ENCODE assay signal across 9 cellular contexts in the genomic region with DNA sequence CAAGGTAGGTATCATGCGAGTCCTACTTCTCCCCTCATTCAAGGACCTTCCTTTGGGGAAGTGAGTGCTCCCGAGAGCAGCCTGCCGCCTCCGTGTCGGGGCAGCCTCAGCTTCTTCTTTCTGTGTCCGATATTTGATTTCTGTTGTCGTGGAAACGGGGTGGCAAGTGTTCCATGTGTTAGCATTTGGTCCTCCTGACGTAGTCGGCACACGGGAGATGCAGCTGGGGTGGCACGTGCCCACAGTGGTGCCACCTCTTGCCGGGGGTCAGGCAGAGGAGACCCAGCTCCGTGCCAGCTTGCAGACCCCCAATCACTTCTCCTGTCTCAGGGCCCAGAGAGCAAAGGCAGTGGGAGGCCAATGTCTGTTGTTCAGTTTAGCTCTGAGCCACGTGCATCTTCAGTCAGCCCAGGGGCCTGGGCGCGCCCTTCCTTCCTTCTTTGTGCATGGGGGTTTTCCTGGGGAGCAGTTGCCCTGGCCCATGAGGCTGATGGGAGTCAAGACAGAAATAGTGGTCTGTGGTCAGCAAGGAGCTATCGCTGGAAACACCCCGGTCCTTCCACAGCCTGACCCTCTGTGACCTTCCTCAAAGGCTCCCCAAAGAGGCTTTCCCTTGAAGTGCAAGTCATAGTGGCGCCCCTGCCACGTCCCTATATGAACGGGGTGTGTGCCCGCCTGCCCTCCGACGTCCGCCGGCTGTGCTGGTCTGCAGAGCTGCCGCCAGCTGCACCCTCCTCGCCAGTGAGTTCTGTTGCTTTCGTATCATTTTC. TPM values are rescaled to one million over a fixed set of nuclear protein-coding genes. Genes with fewer than 3 reads are reported as not detected.
DNase-seq lines count a peak whose midpoint lies in the region; ATAC-seq, FAIRE-seq and TF ChIP-seq lines count a peak whose summit lies in the region.
"Had no signal": no experiment of that assay in that cellular context is flagged by ENCODE, and none has a peak within 500 bp of the region (broad histone marks: within the 10 kb centered on the region; RNA-seq: fewer than 3 reads in every experiment).

No MANE protein-coding gene starts in this region.

- intact Hi-C loops in activated naive CD4-positive, alpha-beta T cell treated with anti-CD3 and anti-CD28 coated beads for 36 hours (cut with micrococcal nuclease): no loop called here

- peaks cover 14% of the 10 kb centered on the region for H3K27me3 Mint-ChIP-seq in activated naive CD4-positive, alpha-beta T cell treated with anti-CD3 and anti-CD28 coated beads, Interleukin-2, amount 10 ng/mL, durations not matched to agents 7 days and 5 days
- H3K27me3 Mint-ChIP-seq in activated naive CD4-positive, alpha-beta T cell treated with anti-CD3 and anti-CD28 coated beads for 36 hours (ENCODE audit: low read depth): peaks cover 13% of the 10 kb centered on the region

- ATAC-seq in HG03469 (IDR thresholded peaks at IDR 0.05; ENCODE audit: unreplicated experiment) (no peak), HG03521 (IDR thresholded peaks at IDR 0.05; ENCODE audit: unreplicated experiment) (no peak)

- H3K27ac Mint-ChIP-seq in activated naive CD4-positive, alpha-beta T cell treated with anti-CD3 and anti-CD28 coated beads, Interleukin-2, amount 10 ng/mL, durations not matched to agents 7 days and 5 days: peak overlapping the region; percentile 24
- H3K27ac Mint-ChIP-seq in activated naive CD4-positive, alpha-beta T cell treated with anti-CD3 and anti-CD28 coated beads for 36 hours: no peak overlapping the region

- H3K36me3 Mint-ChIP-seq in activated naive CD4-positive, alpha-beta T cell treated with anti-CD3 and anti-CD28 coated beads, Interleukin-2, amount 10 ng/mL, durations not matched to agents 7 days and 5 days: no peaks in the 10 kb centered on the region
- no peaks in the 10 kb centered on the region for H3K36me3 Mint-ChIP-seq in activated naive CD4-positive, alpha-beta T cell treated with anti-CD3 and anti-CD28 coated beads for 36 hours (ENCODE audit: low read depth)

- no peaks in the 10 kb centered on the region for H3K9me3 Mint-ChIP-seq in activated naive CD4-positive, alpha-beta T cell treated with anti-CD3 and anti-CD28 coated beads, Interleukin-2, amount 10 ng/mL, durations not matched to agents 7 days and 5 days
- H3K9me3 Mint-ChIP-seq in activated naive CD4-positive, alpha-beta T cell treated with anti-CD3 and anti-CD28 coated beads for 36 hours: no peaks in the 10 kb centered on the region

- TF ChIP-seq POLR2A in H54 (IDR thresholded peaks at IDR 0.05; ENCODE audit: low read depth, low read length): no peak

- CTCF ChIA-PET in activated naive CD4-positive, alpha-beta T cell treated with anti-CD3 and anti-CD28 coated beads, Interleukin-2, amount 10 ng/mL, durations not matched to agents 7 days and 5 days (lab: Charles Lee): interaction anchor here (1.1 to 2.5 kb wide), 3 partner anchors 13 to 76 kb away, joined by 4 to 8 read pairs (median 5); no protein-coding TSS in a partner anchor
- CTCF ChIA-PET in activated naive CD4-positive, alpha-beta T cell treated with anti-CD3 and anti-CD28 coated beads for 36 hours (lab: Charles Lee): interaction anchor here (0.8 to 3.9 kb wide), 2 partner anchors 13 to 75 kb away, joined by 3 to 14 read pairs; no protein-coding TSS in a partner anchor

- H3K4me3 Mint-ChIP-seq in activated naive CD4-positive, alpha-beta T cell treated with anti-CD3 and anti-CD28 coated beads, Interleukin-2, amount 10 ng/mL, durations not matched to agents 7 days and 5 days: no peak overlapping the region
- H3K4me3 Mint-ChIP-seq in activated naive CD4-positive, alpha-beta T cell treated with anti-CD3 and anti-CD28 coated beads for 36 hours: no peak overlapping the region

- peaks cover 10% of the 10 kb centered on the region for H3K4me1 Mint-ChIP-seq in activated naive CD4-positive, alpha-beta T cell treated with anti-CD3 and anti-CD28 coated beads, Interleukin-2, amount 10 ng/mL, durations not matched to agents 7 days and 5 days
- H3K4me1 Mint-ChIP-seq in activated naive CD4-positive, alpha-beta T cell treated with anti-CD3 and anti-CD28 coated beads for 36 hours (ENCODE audit: low read depth): peaks cover 7% of the 10 kb centered on the region

- DNase-seq in activated naive CD4-positive, alpha-beta T cell treated with anti-CD3 and anti-CD28 coated beads, Interleukin-2, amount 10 ng/mL, durations not matched to agents 7 days and 5 days: no peak
- DNase-seq in activated naive CD4-positive, alpha-beta T cell treated with anti-CD3 and anti-CD28 coated beads for 36 hours: no peak
- DNase-seq in SKM-1 (lab: John Stamatoyannopoulos, UW; ENCODE audit: unreplicated experiment) (peak; percentile 90), hippocampal formation (lab: John Stamatoyannopoulos, UW) (peak; percentile 4 to 23), T1000 (lab: John Stamatoyannopoulos, UW) (no peak), H54 (ENCODE audit: insufficient read length, low spot score) (no peak)
- DNase-seq: NCI-H1092 treated with DMSO at 0.1 percent for 48 hours had no signal

- FAIRE-seq in H54 (lab: Jason Lieb, UNC): no peak

RNA-seq across cellular contexts. Expression of a gene that starts 44.5 kb away (rescaled TPM):
- 10 to 100 TPM; 37.2 to 37.6 TPM for total RNA-seq in activated naive CD4-positive, alpha-beta T cell treated with anti-CD3 and anti-CD28 coated beads for 36 hours

Comparison
In these comparisons a context has a peak if more than half of its experiments do, and no peak if none do; other contexts are left out.
1. DNase-seq: peak in SKM-1 (single experiment) and hippocampal formation (2 of 2); none in activated naive CD4-positive, alpha-beta T cell treated with anti-CD3 and anti-CD28 coated beads, Interleukin-2, amount 10 ng/mL, durations not matched to agents 7 days and 5 days (single experiment), activated naive CD4-positive, alpha-beta T cell treated with anti-CD3 and anti-CD28 coated beads for 36 hours (single experiment), T1000 (single experiment) and H54 (single experiment).